11 cellular contexts compared by ENCODE assay signal in the genomic region with DNA sequence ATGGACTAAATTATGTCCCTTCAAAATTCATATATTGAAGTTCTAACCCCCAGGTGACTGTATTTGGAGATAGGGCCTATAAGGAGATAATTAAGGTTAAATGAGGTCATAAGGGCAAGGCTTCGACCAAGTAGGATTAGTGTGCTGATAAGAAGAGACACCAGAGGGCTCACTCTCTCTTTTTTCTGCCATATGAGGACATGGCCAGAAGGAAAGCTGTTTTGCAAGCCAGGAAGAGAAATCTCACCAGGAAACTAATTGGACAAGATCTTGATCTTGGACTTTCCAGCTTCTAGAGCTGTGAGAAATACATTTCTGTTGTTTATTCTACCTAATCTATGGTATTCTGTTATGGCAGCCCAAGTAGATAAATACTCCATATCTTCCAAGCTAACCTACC.
DNase-seq lines count a peak whose midpoint lies in the region; ATAC-seq, FAIRE-seq and TF ChIP-seq lines count a peak whose summit lies in the region.
"Had no signal": no experiment of that assay in that cellular context is flagged by ENCODE, and none has a peak within 500 bp of the region (broad histone marks: within the 10 kb centered on the region; RNA-seq: fewer than 3 reads in every experiment).

No MANE protein-coding gene starts in this region.

- CTCF ChIA-PET in endothelial cell of umbilical vein (lab: Charles Lee), result interaction anchor here (0.7 to 1.2 kb wide), 6 partner anchors 8 to 791 kb away, joined by 3 to 4 read pairs (median 3); no protein-coding TSS in a partner anchor

- H3K4me1 ChIP-seq in endothelial cell of umbilical vein (ENCODE audit: control insufficient read depth, extremely low read depth, insufficient read depth, low read length), result no peaks in the 10 kb centered on the region
- H3K4me1 ChIP-seq: body of pancreas had no signal

- dilution Hi-C loops in endothelial cell of umbilical vein (cut with MboI; ENCODE audit: extremely low pct_ligation_motif_present, low sequenced_read_pairs), result no loop called here

- no peak overlapping the region for H3K9ac ChIP-seq in endothelial cell of umbilical vein (replicated peaks; ENCODE audit: extremely low read depth, insufficient read depth, low read length)

- TF ChIP-seq CTCF in endothelial cell of umbilical vein (IDR thresholded peaks at IDR 0.05; ENCODE audit: extremely low read depth in 1 of 2, insufficient read depth in 1 of 2, low read depth in 1 of 2, low read length in 2 of 2), result peak in 1 of 2 donors; percentile 0

- H3K9me1 ChIP-seq in endothelial cell of umbilical vein (replicated peaks; ENCODE audit: control insufficient read depth, extremely low read depth, insufficient read depth, low read length), result no peaks in the 10 kb centered on the region

- no peaks in the 10 kb centered on the region for H3K79me2 ChIP-seq in endothelial cell of umbilical vein (ENCODE audit: control insufficient read depth, insufficient read depth, low read length)

- no peak overlapping the region for H2AFZ ChIP-seq in endothelial cell of umbilical vein (ENCODE audit: low read depth, low read length)

- intact Hi-C loops in endothelial cell of umbilical vein (cut with micrococcal nuclease), result no loop called here

- no peak overlapping the region for H3K4me3 ChIP-seq in endothelial cell of umbilical vein (replicated peaks in 1 of 3; ENCODE audit: insufficient read depth in 1 of 3, low read depth in 1 of 3, low read length in 3 of 3)
- H3K4me3 ChIP-seq: body of pancreas, skin epidermis had no signal

- DNase-seq in SIG-M5 treated with dmso at 0.1 percent for 504 hours (lab: John Stamatoyannopoulos, UW; ENCODE audit: unreplicated experiment) (peak; percentile 51), SIG-M5 (lab: John Stamatoyannopoulos, UW) (no peak), NCI-H2081 treated with DMSO at 0.1 percent for 48 hours (lab: John Stamatoyannopoulos, UW) (peak; percentile 10), endothelial cell of umbilical vein (ENCODE audit: low read depth, low spot score) (peak; percentile 6), stromal cell of bone marrow (ENCODE audit: low read depth) (peak; percentile 20), dedifferentiated amniotic fluid mesenchymal stem cell (ENCODE audit: extremely low spot score) (no peak)
- DNase-seq: body of pancreas, NCI-H1930 had no signal

- no peak for TF ChIP-seq POLR2A in endothelial cell of umbilical vein (IDR thresholded peaks at IDR 0.05; ENCODE audit: low read depth, low read length)

- ATAC-seq in HG03108 (IDR thresholded peaks at IDR 0.05; ENCODE audit: unreplicated experiment) (no peak), GM21576 (IDR thresholded peaks at IDR 0.05; ENCODE audit: unreplicated experiment) (no peak)
- ATAC-seq: body of pancreas had no signal

- H3K36me3 ChIP-seq in endothelial cell of umbilical vein (ENCODE audit: control insufficient read depth in 2 of 2, extremely low read depth in 1 of 2, insufficient read depth in 2 of 2, low read length in 2 of 2), result no peaks in the 10 kb centered on the region

- H3K9me3 ChIP-seq in endothelial cell of umbilical vein (replicated peaks; ENCODE audit: control insufficient read depth, insufficient read depth, low read length), result no peaks in the 10 kb centered on the region
- H3K9me3 ChIP-seq: body of pancreas had no signal

- H3K27me3 ChIP-seq in endothelial cell of umbilical vein (ENCODE audit: control insufficient read depth in 2 of 2, insufficient read depth in 2 of 2, low read length in 2 of 2), result no peaks in the 10 kb centered on the region
- H3K27me3 ChIP-seq: body of pancreas had no signal

- no peak overlapping the region for H3K4me2 ChIP-seq in endothelial cell of umbilical vein (ENCODE audit: insufficient read depth, low read length)

- POLR2A ChIA-PET in endothelial cell of umbilical vein (lab: Charles Lee), result no interaction called here

- no peaks in the 10 kb centered on the region for H4K20me1 ChIP-seq in endothelial cell of umbilical vein (replicated peaks; ENCODE audit: control insufficient read depth, extremely low read depth, insufficient read depth, low read length)

- BruUV-seq in endothelial cell of umbilical vein (replicated peaks; lab: Mats Ljungman, UMichigan), result no TSS peak

- no peak for FAIRE-seq in endothelial cell of umbilical vein (lab: Jason Lieb, UNC)

- H3K27ac ChIP-seq in endothelial cell of umbilical vein (ENCODE audit: insufficient read depth, low read depth, low read length), result no peak overlapping the region
- H3K27ac ChIP-seq: body of pancreas, skin epidermis had no signal

TF ChIP-seq in endothelial cell of umbilical vein, 7 proteins besides CTCF, POLR2A, EP300 and RAD21:
- TF ChIP-seq, protein P1, sequence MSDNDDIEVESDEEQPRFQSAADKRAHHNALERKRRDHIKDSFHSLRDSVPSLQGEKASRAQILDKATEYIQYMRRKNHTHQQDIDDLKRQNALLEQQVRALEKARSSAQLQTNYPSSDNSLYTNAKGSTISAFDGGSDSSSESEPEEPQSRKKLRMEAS (IDR thresholded peaks at IDR 0.05; ENCODE audit: insufficient read depth, insufficient read length), result no peak
- TF ChIP-seq MYC (IDR thresholded peaks at IDR 0.05; ENCODE audit: low read depth, low read length) (no peak), EZH2 (IDR thresholded peaks at IDR 0.05; ENCODE audit: borderline replicate concordance, low read depth, low read length, severe bottlenecking) (no peak), POLR2AphosphoS5 (IDR thresholded peaks at IDR 0.05; ENCODE audit: insufficient read depth, low read depth, low read length) (no peak), FOS (IDR thresholded peaks at IDR 0.05; ENCODE audit: borderline replicate concordance, insufficient read depth, low read length) (no peak), JUN (IDR thresholded peaks at IDR 0.05; ENCODE audit: borderline replicate concordance, insufficient read depth, insufficient read length, low read depth) (no peak), GATA2 (IDR thresholded peaks at IDR 0.05; ENCODE audit: insufficient read depth, insufficient read length, low read depth, low read length) (no peak)

Comparison
In these comparisons a context has a peak if more than half of its experiments do, and no peak if none do; other contexts are left out.
1. DNase-seq: peak in SIG-M5 treated with dmso at 0.1 percent for 504 hours (single experiment), NCI-H2081 treated with DMSO at 0.1 percent for 48 hours (single experiment), endothelial cell of umbilical vein (single experiment) and stromal cell of bone marrow (single experiment); none in SIG-M5 (single experiment) and dedifferentiated amniotic fluid mesenchymal stem cell (single experiment).